ENCODE assay signal across 8 cellular contexts in genomic region chr7:34735526-34735925, GRCh38.
"Had no signal": no experiment of that assay in that cellular context is flagged by ENCODE, and none has a peak within 500 bp of the region (broad histone marks: within the 10 kb centered on the region; RNA-seq: fewer than 3 reads in every experiment).

No MANE protein-coding gene starts in this region.

- DNase-seq: GM23248, GOT3, H7, HFFc6, KBM-7 had no signal

- FAIRE-seq: HTR-8/SVneo had no signal

- H3K4me3 ChIP-seq: GM23248, HAP-1 had no signal

- H3K9me3 ChIP-seq: HAP-1 had no signal

- H3K36me3 ChIP-seq: HAP-1 had no signal

- ATAC-seq: HCT116 had no signal

- H3K4me1 ChIP-seq: HAP-1 had no signal

- H2AFZ ChIP-seq: GM23248 had no signal

- H3K9ac ChIP-seq: GM23248 had no signal

- H3K27ac ChIP-seq: GM23248 had no signal
